10 cellular contexts compared by ENCODE assay signal in genomic region chr17:27532269-27533067, GRCh38.
A peak's percentile ranks its signal among the peaks of the same experiment; 100 is the strongest.
DNase-seq lines count a peak whose midpoint lies in the region; ATAC-seq and TF ChIP-seq lines count a peak whose summit lies in the region.
"Had no signal": no experiment of that assay in that cellular context is flagged by ENCODE, and none has a peak within 500 bp of the region (broad histone marks: within the 10 kb centered on the region; RNA-seq: fewer than 3 reads in every experiment).

No MANE protein-coding gene starts in this region.

- ATAC-seq in natural killer cell (peak in 2 of 3 donors; percentile 34 to 61), GM19397 (IDR thresholded peaks at IDR 0.05; ENCODE audit: unreplicated experiment) (no peak), HG03460 (IDR thresholded peaks at IDR 0.05; ENCODE audit: unreplicated experiment) (no peak)

- DNase-seq in CD14-positive monocyte (ENCODE audit: low spot score) = peak; percentile 92
- peak; percentile 90 for DNase-seq in NOMO-1 treated with dmso at 0.1 percent for 144 hours (lab: John Stamatoyannopoulos, UW; ENCODE audit: unreplicated experiment)
- DNase-seq in fibroblast of mammary gland (ENCODE audit: low read depth) = peak; percentile 20
- no peak for DNase-seq in natural killer cell
- no peak for DNase-seq in NCI-H2196 (lab: John Stamatoyannopoulos, UW; ENCODE audit: unreplicated experiment)
- DNase-seq in D341Med (ENCODE audit: low spot score) = no peak
- DNase-seq: activated CD4-positive, alpha-beta T cell treated with anti-CD3 and anti-CD28 coated beads, Interleukin-2, amount 50 U/mL, for 1 hour; NCI-H524 had no signal

- H3K27ac Mint-ChIP-seq in CD14-positive monocyte (peak overlapping the region; percentile 99 to 100 (median 99)), natural killer cell (peak overlapping the region in 1 of 2 donors; percentile 75)

- TF ChIP-seq CTCF in CD14-positive monocyte (IDR thresholded peaks at IDR 0.05) = no peak
- no peak for TF ChIP-seq CTCF in fibroblast of mammary gland (conservative IDR thresholded peaks at IDR 0.05; ENCODE audit: control insufficient read depth, insufficient read depth, low read depth, low read length)
- TF ChIP-seq CTCF in natural killer cell (IDR thresholded peaks at IDR 0.05) = no peak

- peaks cover 84% of the 10 kb centered on the region for H3K4me1 Mint-ChIP-seq in CD14-positive monocyte
- H3K4me1 Mint-ChIP-seq in natural killer cell = peaks cover 34 to 40% of the 10 kb centered on the region in 2 donors

- H3K4me3 ChIP-seq in fibroblast of mammary gland (ENCODE audit: control insufficient read depth, low read depth, low read length) = no peak overlapping the region

- H3K9me3 Mint-ChIP-seq in CD14-positive monocyte = no peaks in the 10 kb centered on the region
- H3K9me3 Mint-ChIP-seq in natural killer cell = no peaks in the 10 kb centered on the region

- H3K4me3 Mint-ChIP-seq in CD14-positive monocyte (peak overlapping the region; percentile 77 to 88), natural killer cell (no peak overlapping the region)

- H3K36me3 Mint-ChIP-seq in CD14-positive monocyte (peaks cover 7 to 13% of the 10 kb centered on the region in 2 donors), natural killer cell (no peaks in the 10 kb centered on the region)

- peaks cover 0 to 2% (median 0%) of the 10 kb centered on the region in 3 donors for H3K27me3 Mint-ChIP-seq in CD14-positive monocyte (ENCODE audit: low read depth in 3 of 3)
- no peaks in the 10 kb centered on the region for H3K27me3 Mint-ChIP-seq in natural killer cell (ENCODE audit: low read depth in 2 of 2)

- intact Hi-C loops in CD14-positive monocyte (cut with micrococcal nuclease) = loop anchor here (5.0 kb wide), 3 partner anchors 40 to 75 kb away; partner anchors contain the start of gene KSR1 (in 1 of the 2)
- intact Hi-C loops in natural killer cell (cut with micrococcal nuclease) = no loop called here

Comparison
In these comparisons a context has a peak if more than half of its experiments do, and no peak if none do; other contexts are left out.
1. DNase-seq: peak in CD14-positive monocyte (single experiment), NOMO-1 treated with dmso at 0.1 percent for 144 hours (single experiment) and fibroblast of mammary gland (single experiment); none in natural killer cell (single experiment), NCI-H2196 (single experiment) and D341Med (single experiment).
2. ATAC-seq: peak in natural killer cell (2 of 3); none in GM19397 (single experiment) and HG03460 (single experiment).